ENCODE assay signal across 28 cellular contexts in the genomic region with DNA sequence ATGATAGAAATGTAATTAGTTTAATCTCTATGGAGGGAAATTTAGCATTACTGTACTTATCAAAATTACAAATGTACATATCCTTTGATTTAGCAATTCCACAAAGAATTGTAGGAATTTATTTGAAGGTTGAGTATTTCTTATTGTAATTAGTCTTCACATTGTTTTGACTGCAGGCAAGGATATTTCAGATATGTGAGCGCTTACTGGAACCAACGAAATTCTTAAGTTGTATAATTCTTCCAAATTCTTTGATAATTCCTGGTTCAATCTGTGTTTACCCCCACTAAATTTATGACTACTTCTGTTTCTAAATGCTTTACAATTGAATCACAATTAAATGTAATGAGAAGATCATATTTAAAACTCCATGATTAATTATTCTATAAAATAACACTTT.
"Had no signal": no experiment of that assay in that cellular context is flagged by ENCODE, and none has a peak within 500 bp of the region (broad histone marks: within the 10 kb centered on the region; RNA-seq: fewer than 3 reads in every experiment).

No MANE protein-coding gene starts in this region.

- H3K9ac ChIP-seq: neural progenitor cell had no signal

- H3K9me3 ChIP-seq: colonic mucosa, mucosa of descending colon, prostate gland, testis had no signal

- H3K27me3 ChIP-seq: colonic mucosa, esophagus muscularis mucosa, foreskin keratinocyte, gastroesophageal sphincter, heart left ventricle, hepatocyte, left lung, neural progenitor cell, right atrium auricular region, spleen, testis, tibial artery had no signal

- H3K36me3 Mint-ChIP-seq: neural progenitor cell; stimulated activated memory B cell treated with anti-CD40 and anti-IgM and Interleukin-4, amounts not matched to agents 10 μg/mL and 1 μg/mL and 100 μg/mL, for 72 hours; type B pancreatic cell had no signal

- H3K36me3 ChIP-seq: colonic mucosa, esophagus muscularis mucosa, gastroesophageal sphincter, heart left ventricle, left lung, neural progenitor cell, prostate gland, right atrium auricular region, spleen, tibial artery had no signal

- H3K4me1 ChIP-seq: colonic mucosa, foreskin keratinocyte, gastroesophageal sphincter, left lung, neural progenitor cell, prostate gland, right atrium auricular region, tibial artery had no signal

- H3K27ac Mint-ChIP-seq: dendritic cell treated with granulocyte-macrophage colony-stimulating factor and Interleukin-4, amounts not matched to agents 40 ng/mL and 50 ng/mL, for 4 days; endodermal cell; mesothelial cell of epicardium; naive thymus-derived CD4-positive, alpha-beta T cell; nephron; neural progenitor cell; stimulated activated memory B cell treated with anti-CD40 and anti-IgM and Interleukin-4, amounts not matched to agents 10 μg/mL and 1 μg/mL and 100 μg/mL, for 72 hours; type B pancreatic cell had no signal

- H3K4me3 ChIP-seq: colonic mucosa, esophagus muscularis mucosa, gastroesophageal sphincter, heart left ventricle, hepatocyte, left lung, mucosa of descending colon, neural progenitor cell, prostate gland, right atrium auricular region, spleen, testis, tibial artery had no signal

- H3K4me3 Mint-ChIP-seq: dendritic cell treated with granulocyte-macrophage colony-stimulating factor and Interleukin-4, amounts not matched to agents 40 ng/mL and 50 ng/mL, for 4 days; endodermal cell; mesothelial cell of epicardium; naive thymus-derived CD4-positive, alpha-beta T cell; nephron; neural progenitor cell; stimulated activated memory B cell treated with anti-CD40 and anti-IgM and Interleukin-4, amounts not matched to agents 10 μg/mL and 1 μg/mL and 100 μg/mL, for 72 hours; type B pancreatic cell had no signal

- ATAC-seq: foreskin keratinocyte; gastroesophageal sphincter; heart left ventricle; left cardiac atrium; left lung; mucosa of descending colon; naive thymus-derived CD4-positive, alpha-beta T cell; sciatic nerve; stimulated activated memory B cell treated with anti-CD40 and anti-IgM and Interleukin-4, amounts not matched to agents 10 μg/mL and 1 μg/mL and 100 μg/mL, for 72 hours; stimulated activated naive CD8-positive, alpha-beta T cell treated with anti-CD3 and anti-CD28 coated beads, Interleukin-15, Interleukin-2, amounts not matched to agents 100 U/mL and 50 U/mL, for 24 hours had no signal

- H3K27ac ChIP-seq: colonic mucosa, esophagus muscularis mucosa, foreskin keratinocyte, gastroesophageal sphincter, heart left ventricle, hepatocyte, left lung, neural progenitor cell, prostate gland, right atrium auricular region, spleen, testis, tibial artery had no signal

- H3K4me1 Mint-ChIP-seq: naive thymus-derived CD4-positive, alpha-beta T cell; neural progenitor cell; stimulated activated memory B cell treated with anti-CD40 and anti-IgM and Interleukin-4, amounts not matched to agents 10 μg/mL and 1 μg/mL and 100 μg/mL, for 72 hours had no signal

- DNase-seq: colonic mucosa; effector CD8-positive, alpha-beta T cell; endodermal cell; foreskin keratinocyte; heart left ventricle; left cardiac atrium; left lung; mesenchymal stem cell; mucosa of descending colon; naive thymus-derived CD4-positive, alpha-beta T cell; spleen; stimulated activated CD4-positive, alpha-beta T cell treated with anti-CD3 and anti-CD28 coated beads, Interleukin-4, amount 100 ng/mL, for 4 hours; stimulated activated naive CD8-positive, alpha-beta T cell treated with anti-CD3 and anti-CD28 coated beads, Interleukin-15, Interleukin-2, amounts not matched to agents 100 U/mL and 50 U/mL, for 24 hours; substantia nigra; testis; tibial artery had no signal
